Comparison of ENCODE assay signal across 8 cellular contexts in the genomic region with DNA sequence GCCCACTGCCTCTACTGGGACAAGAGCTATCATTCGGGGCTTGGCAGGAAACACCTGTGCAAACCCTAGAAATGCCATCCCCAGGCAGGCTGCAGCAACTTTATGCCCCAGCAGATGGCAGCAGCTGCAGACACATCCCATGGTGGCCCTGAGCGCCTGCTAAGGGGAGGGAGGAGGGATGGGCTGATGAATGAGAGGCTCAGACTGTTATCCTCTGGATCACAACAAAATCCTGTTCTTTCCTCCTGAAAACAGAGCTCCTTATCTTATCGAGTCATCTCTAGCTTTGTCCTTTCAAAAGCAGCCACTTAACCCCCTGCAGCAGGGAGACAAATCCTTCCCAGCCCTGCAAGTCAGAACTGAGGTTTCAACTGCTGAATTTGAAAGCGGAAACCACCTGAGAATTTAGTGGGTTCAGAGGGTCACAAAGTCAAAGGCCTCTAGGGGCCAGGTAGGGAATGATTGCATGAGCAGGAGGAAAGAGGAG.
A peak's percentile ranks its signal among the peaks of the same experiment; 100 is the strongest.
DNase-seq lines count a peak whose midpoint lies in the region; ATAC-seq, FAIRE-seq and TF ChIP-seq lines count a peak whose summit lies in the region.

No MANE protein-coding gene starts in this region.

- H3K4me3 ChIP-seq in lung = no peak overlapping the region

- peak overlapping the region; percentile 21 for H3K27ac Mint-ChIP-seq in activated CD4-positive, alpha-beta memory T cell treated with anti-CD3 and anti-CD28 coated beads, Interleukin-2, amount 10 ng/mL, durations not matched to agents 7 days and 5 days

- H3K9me3 Mint-ChIP-seq in activated CD4-positive, alpha-beta memory T cell treated with anti-CD3 and anti-CD28 coated beads, Interleukin-2, amount 10 ng/mL, durations not matched to agents 7 days and 5 days = no peaks in the 10 kb centered on the region

- peaks cover 2% of the 10 kb centered on the region for H3K27me3 Mint-ChIP-seq in activated CD4-positive, alpha-beta memory T cell treated with anti-CD3 and anti-CD28 coated beads, Interleukin-2, amount 10 ng/mL, durations not matched to agents 7 days and 5 days

- peaks cover 33% of the 10 kb centered on the region for H3K4me1 Mint-ChIP-seq in activated CD4-positive, alpha-beta memory T cell treated with anti-CD3 and anti-CD28 coated beads, Interleukin-2, amount 10 ng/mL, durations not matched to agents 7 days and 5 days

- no peaks in the 10 kb centered on the region for H3K4me1 ChIP-seq in lung (ENCODE audit: control insufficient read depth in 2 of 2, insufficient read depth in 2 of 2, low read length in 2 of 2)

- CTCF ChIA-PET in activated CD4-positive, alpha-beta memory T cell treated with anti-CD3 and anti-CD28 coated beads, Interleukin-2, amount 10 ng/mL, durations not matched to agents 7 days and 5 days (lab: Charles Lee) = interaction anchor here (0.6 to 5.6 kb wide), 31 partner anchors 9 to 1211 kb away, joined by 3 to 71 read pairs (median 4); no protein-coding TSS in a partner anchor

- no peaks in the 10 kb centered on the region for H3K9me3 ChIP-seq in lung (ENCODE audit: control insufficient read depth in 2 of 2, insufficient read depth in 1 of 2, low read length in 1 of 2)

- H3K27me3 ChIP-seq in lung (ENCODE audit: control insufficient read depth, insufficient read depth) = no peaks in the 10 kb centered on the region

- FAIRE-seq in GM19239 (lab: Jason Lieb, UNC) = peak; percentile 90

- POLR2A ChIA-PET in activated CD4-positive, alpha-beta memory T cell treated with anti-CD3 and anti-CD28 coated beads, Interleukin-2, amount 10 ng/mL, durations not matched to agents 7 days and 5 days (lab: Charles Lee) = interaction anchor here (0.7 to 1.0 kb wide), 2 partner anchors 102 to 973 kb away, joined by 3 read pairs; partner anchors contain the start of gene SHQ1

- H3K36me3 ChIP-seq in lung (ENCODE audit: control insufficient read depth in 2 of 2, insufficient read depth in 2 of 2, low read length in 2 of 2) = no peaks in the 10 kb centered on the region

- TF ChIP-seq CTCF in C4-2B (conservative IDR thresholded peaks at IDR 0.05) (peak; percentile 88), lung (IDR thresholded peaks at IDR 0.05; ENCODE audit: control extremely low read depth, extremely low read depth) (peak; percentile 68)

- ATAC-seq in HG03280 (IDR thresholded peaks at IDR 0.05; ENCODE audit: unreplicated experiment) (peak; percentile 92), lung (ENCODE audit: insufficient read depth, low FRiP score) (peak; percentile 95)

- H3K27ac ChIP-seq in C4-2B (no peak overlapping the region), lung (ENCODE audit: low read depth in 1 of 2, low read length in 1 of 2) (no peak overlapping the region)

- DNase-seq in GM19239 (ENCODE audit: insufficient read length, low spot score) (peak; percentile 54), NCI-H524 (lab: John Stamatoyannopoulos, UW) (peak; percentile 56 to 79), ecto neural progenitor cell (ENCODE audit: low spot score) (peak; percentile 88), lung (ENCODE audit: low spot score) (peak; percentile 75)
- peak; percentile 83 for DNase-seq in activated CD4-positive, alpha-beta memory T cell treated with anti-CD3 and anti-CD28 coated beads, Interleukin-2, amount 10 ng/mL, durations not matched to agents 7 days and 5 days
- DNase-seq in stimulated activated CD8-positive, alpha-beta memory T cell treated with anti-CD3 and anti-CD28 coated beads, Interleukin-12 subunit alpha, Interleukin-12 subunit beta, amount 100 ng/mL, for 4 hours (ENCODE audit: low read depth) = peak; percentile 44

- 22 to 24% methylated on average over 4 of the region's 4 CpGs for WGBS in lung, 2 donors

- no peak overlapping the region for H3K4me3 Mint-ChIP-seq in activated CD4-positive, alpha-beta memory T cell treated with anti-CD3 and anti-CD28 coated beads, Interleukin-2, amount 10 ng/mL, durations not matched to agents 7 days and 5 days

- H3K36me3 Mint-ChIP-seq in activated CD4-positive, alpha-beta memory T cell treated with anti-CD3 and anti-CD28 coated beads, Interleukin-2, amount 10 ng/mL, durations not matched to agents 7 days and 5 days (ENCODE audit: low read depth) = no peaks in the 10 kb centered on the region
